Comparison of ENCODE assay signal across 9 cellular contexts in genomic region chr3:9147215-9147895, GRCh38.
DNase-seq lines count a peak whose midpoint lies in the region; ATAC-seq and TF ChIP-seq lines count a peak whose summit lies in the region.
"Had no signal": no experiment of that assay in that cellular context is flagged by ENCODE, and none has a peak within 500 bp of the region (broad histone marks: within the 10 kb centered on the region; RNA-seq: fewer than 3 reads in every experiment).

No MANE protein-coding gene starts in this region.

- no peak for TF ChIP-seq POLR2A in thyroid gland (IDR thresholded peaks at IDR 0.05)

- no peaks in the 10 kb centered on the region for H3K9me3 ChIP-seq in thyroid gland

- 59 to 70% methylated on average over 8 of the region's 8 CpGs for WGBS in thyroid gland, 2 donors

- TF ChIP-seq CTCF in VCaP (conservative IDR thresholded peaks at IDR 0.05) (no peak), thyroid gland (IDR thresholded peaks at IDR 0.05) (no peak)

- no peak overlapping the region for H3K4me3 ChIP-seq in thyroid gland (replicated peaks in 1 of 3)

- DNase-seq in thyroid gland = peak; percentile 12 to 49
- no peak for DNase-seq in SHP77 treated with DMSO at 0.1 percent for 48 hours (lab: John Stamatoyannopoulos, UW)
- no peak for DNase-seq in NCI-H1105 (lab: John Stamatoyannopoulos, UW)
- no peak for DNase-seq in NCI-H226
- DNase-seq: NCI-H524 treated with DMSO at 0.1 percent for 48 hours, T-helper 17 cell had no signal

- H3K4me1 ChIP-seq in thyroid gland = peaks cover 0 to 2% of the 10 kb centered on the region in 2 donors

- no peaks in the 10 kb centered on the region for H3K27me3 ChIP-seq in thyroid gland

- intact Hi-C loops in thyroid gland (cut with DNase I) = no loop called here

- peak overlapping the region; percentile 78; the same call in 1 of the 2 replicates for H3K27ac ChIP-seq in VCaP
- H3K27ac ChIP-seq in thyroid gland = peak overlapping the region in 1 of 3 donors; percentile 17

- no peaks in the 10 kb centered on the region for H3K36me3 ChIP-seq in thyroid gland

- ATAC-seq in GM19372 (IDR thresholded peaks at IDR 0.05; ENCODE audit: low read depth, unreplicated experiment) (peak; percentile 69), HG02885 (IDR thresholded peaks at IDR 0.05; ENCODE audit: poor library complexity, unreplicated experiment) (peak; percentile 87)
- ATAC-seq: T-helper 17 cell had no signal

Comparison
In these comparisons a context has a peak if more than half of its experiments do, and no peak if none do; other contexts are left out.
1. DNase-seq: peak in thyroid gland (2 of 2); none in SHP77 treated with DMSO at 0.1 percent for 48 hours (single experiment), NCI-H1105 (single experiment) and NCI-H226 (single experiment).